Comparison of ENCODE assay signal across 9 cellular contexts in genomic region chr11:134360050-134360835, GRCh38. TPM values are rescaled to one million over a fixed set of nuclear protein-coding genes. Genes with fewer than 3 reads are reported as not detected.
DNase-seq lines count a peak whose midpoint lies in the region; ATAC-seq lines count a peak whose summit lies in the region.
"Had no signal": no experiment of that assay in that cellular context is flagged by ENCODE, and none has a peak within 500 bp of the region (broad histone marks: within the 10 kb centered on the region; RNA-seq: fewer than 3 reads in every experiment).

No MANE protein-coding gene starts in this region.

- no peak overlapping the region for H2BK15ac ChIP-seq in mesenchymal stem cell (ENCODE audit: low read depth, poor library complexity, severe bottlenecking)

- peak overlapping the region; percentile 34 for H3K4me3 Mint-ChIP-seq in activated CD8-positive, alpha-beta T cell treated with anti-CD3 and anti-CD28 coated beads, Interleukin-2, amount 10 ng/mL, durations not matched to agents 7 days and 5 days
- peak overlapping the region; percentile 65 to 73 for H3K4me3 Mint-ChIP-seq in effector memory CD8-positive, alpha-beta T cell

- WGBS in mesenchymal stem cell: 31% methylated on average over 22 of the region's 30 CpGs

- no peak overlapping the region for H2BK5ac ChIP-seq in mesenchymal stem cell (ENCODE audit: low read depth, low read length, poor library complexity, severe bottlenecking)

- no peak overlapping the region for H3K4me2 ChIP-seq in mesenchymal stem cell (ENCODE audit: low read length, poor library complexity, severe bottlenecking)

- H3K4me1 Mint-ChIP-seq in activated CD8-positive, alpha-beta T cell treated with anti-CD3 and anti-CD28 coated beads, Interleukin-2, amount 10 ng/mL, durations not matched to agents 7 days and 5 days (ENCODE audit: low read depth): peaks cover 14% of the 10 kb centered on the region
- peaks cover 13 to 16% of the 10 kb centered on the region in 2 donors for H3K4me1 Mint-ChIP-seq in effector memory CD8-positive, alpha-beta T cell (ENCODE audit: low read depth in 2 of 2)

- H2BK12ac ChIP-seq in mesenchymal stem cell (ENCODE audit: low read length in 2 of 2): no peak overlapping the region

- H3K79me1 ChIP-seq in mesenchymal stem cell (replicated peaks; ENCODE audit: low read length, poor library complexity, severe bottlenecking): no peaks in the 10 kb centered on the region

- no peaks in the 10 kb centered on the region for H3K36me3 Mint-ChIP-seq in activated CD8-positive, alpha-beta T cell treated with anti-CD3 and anti-CD28 coated beads, Interleukin-2, amount 10 ng/mL, durations not matched to agents 7 days and 5 days (ENCODE audit: low read depth)
- H3K36me3 Mint-ChIP-seq in effector memory CD8-positive, alpha-beta T cell (ENCODE audit: insufficient read depth): peaks cover 6% of the 10 kb centered on the region

- no peaks in the 10 kb centered on the region for H3K9me3 ChIP-seq in mesenchymal stem cell (ENCODE audit: control insufficient read depth, low read length)
- H3K9me3 ChIP-seq: neutrophil had no signal

- DNase-seq in NCI-H774 (lab: John Stamatoyannopoulos, UW): peak; percentile 9
- DNase-seq in activated CD8-positive, alpha-beta T cell treated with anti-CD3 and anti-CD28 coated beads, Interleukin-2, amount 10 ng/mL, durations not matched to agents 7 days and 5 days: peak; percentile 84
- peak; percentile 70 to 82 (median 77) for DNase-seq in effector memory CD8-positive, alpha-beta T cell
- DNase-seq in mesenchymal stem cell: peak; percentile 5
- DNase-seq in stimulated activated CD8-positive, alpha-beta memory T cell treated with anti-CD3 and anti-CD28 coated beads, Interleukin-15, amount 100 ng/mL, for 4 hours (ENCODE audit: low read depth in 2 of 2): peak; percentile 46 to 51

- no peak overlapping the region for H3K27ac Mint-ChIP-seq in activated CD8-positive, alpha-beta T cell treated with anti-CD3 and anti-CD28 coated beads, Interleukin-2, amount 10 ng/mL, durations not matched to agents 7 days and 5 days
- peak overlapping the region; percentile 82 for H3K27ac Mint-ChIP-seq in effector memory CD8-positive, alpha-beta T cell

- POLR2A ChIA-PET in activated CD8-positive, alpha-beta T cell treated with anti-CD3 and anti-CD28 coated beads, Interleukin-2, amount 10 ng/mL, durations not matched to agents 7 days and 5 days (lab: Charles Lee): no interaction called here

- no peak overlapping the region for H3K27ac ChIP-seq in mesenchymal stem cell (ENCODE audit: low read length, poor library complexity, severe bottlenecking)
- H3K27ac ChIP-seq: neutrophil had no signal

- no peak overlapping the region for H3K23ac ChIP-seq in mesenchymal stem cell (ENCODE audit: low read length in 2 of 2)

- H4K91ac ChIP-seq in mesenchymal stem cell (ENCODE audit: low read length): no peak overlapping the region

- no peak overlapping the region for H4K8ac ChIP-seq in mesenchymal stem cell (ENCODE audit: low read length)

- H3K27me3 ChIP-seq in mesenchymal stem cell (ENCODE audit: control insufficient read depth in 1 of 2, insufficient read depth in 1 of 2, low read length in 2 of 2): peaks cover 0 to 35% of the 10 kb centered on the region in 2 experiments

- H3K4me3 ChIP-seq in mesenchymal stem cell (ENCODE audit: insufficient read depth in 1 of 2, low read depth in 1 of 2, low read length in 2 of 2): no peak overlapping the region

- H2AFZ ChIP-seq in mesenchymal stem cell (ENCODE audit: low read depth, low read length): no peak overlapping the region

- CTCF ChIA-PET in activated CD8-positive, alpha-beta T cell treated with anti-CD3 and anti-CD28 coated beads, Interleukin-2, amount 10 ng/mL, durations not matched to agents 7 days and 5 days (lab: Charles Lee): interaction anchor here (0.7 to 0.9 kb wide), 2 partner anchors 11 to 14 kb away, joined by 3 read pairs; no protein-coding TSS in a partner anchor

- H2BK120ac ChIP-seq in mesenchymal stem cell (ENCODE audit: low read depth, low read length): no peak overlapping the region

- no peaks in the 10 kb centered on the region for H3K4me1 ChIP-seq in mesenchymal stem cell (ENCODE audit: control insufficient read depth, insufficient read depth, low read depth, low read length)

- no peak overlapping the region for H3K18ac ChIP-seq in mesenchymal stem cell (ENCODE audit: low read depth in 1 of 2, low read length in 2 of 2)

- peaks cover 4% of the 10 kb centered on the region for H3K27me3 Mint-ChIP-seq in activated CD8-positive, alpha-beta T cell treated with anti-CD3 and anti-CD28 coated beads, Interleukin-2, amount 10 ng/mL, durations not matched to agents 7 days and 5 days (ENCODE audit: low read depth)
- peaks cover 6 to 29% of the 10 kb centered on the region in 2 donors for H3K27me3 Mint-ChIP-seq in effector memory CD8-positive, alpha-beta T cell

- H2AK5ac ChIP-seq in mesenchymal stem cell (ENCODE audit: low read length, severe bottlenecking): no peak overlapping the region

- no peak overlapping the region for H3K9ac ChIP-seq in mesenchymal stem cell (ENCODE audit: low read length)

- no peak overlapping the region for H3K4ac ChIP-seq in mesenchymal stem cell (ENCODE audit: low read depth in 1 of 2, low read length in 2 of 2)

- ATAC-seq in GM18502 (IDR thresholded peaks at IDR 0.05; ENCODE audit: poor library complexity, unreplicated experiment): peak; percentile 95
- ATAC-seq in HG03045 (IDR thresholded peaks at IDR 0.05; ENCODE audit: unreplicated experiment): peak; percentile 82
- ATAC-seq in activated CD8-positive, alpha-beta T cell treated with anti-CD3 and anti-CD28 coated beads, Interleukin-2, amount 10 ng/mL, durations not matched to agents 7 days and 5 days: peak; percentile 97
- peak; percentile 95 for ATAC-seq in effector memory CD8-positive, alpha-beta T cell (replicated peaks)
- no peak for ATAC-seq in GM21360 (IDR thresholded peaks at IDR 0.05; ENCODE audit: unreplicated experiment)

- H3K36me3 ChIP-seq in mesenchymal stem cell (ENCODE audit: control insufficient read depth in 1 of 2, insufficient read depth in 2 of 2, low read depth in 1 of 2, low read length in 2 of 2): no peaks in the 10 kb centered on the region
- H3K36me3 ChIP-seq: neutrophil had no signal

- no peaks in the 10 kb centered on the region for H3K9me3 Mint-ChIP-seq in activated CD8-positive, alpha-beta T cell treated with anti-CD3 and anti-CD28 coated beads, Interleukin-2, amount 10 ng/mL, durations not matched to agents 7 days and 5 days (ENCODE audit: insufficient read depth)
- no peaks in the 10 kb centered on the region for H3K9me3 Mint-ChIP-seq in effector memory CD8-positive, alpha-beta T cell

- H3K14ac ChIP-seq in mesenchymal stem cell (ENCODE audit: low read length in 2 of 2): no peak overlapping the region

RNA-seq across cellular contexts. Expression of gene GLB1L2, which starts 28.5 kb away (rescaled TPM):
- total RNA-seq in activated CD8-positive, alpha-beta T cell treated with anti-CD3 and anti-CD28 coated beads, Interleukin-2, amount 10 ng/mL, durations not matched to agents 7 days and 5 days: 1 to 10 TPM; 1.2 to 1.9 TPM
- polyA plus RNA-seq in mesenchymal stem cell (2013, experiment 1 of 2): 0.03 TPM
- polyA plus RNA-seq in mesenchymal stem cell (2013, experiment 2 of 2): 0.01 TPM

RNA-seq across cellular contexts. Expression of gene B3GAT1, which starts 51.8 kb away (rescaled TPM):
- total RNA-seq in activated CD8-positive, alpha-beta T cell treated with anti-CD3 and anti-CD28 coated beads, Interleukin-2, amount 10 ng/mL, durations not matched to agents 7 days and 5 days: under 1 TPM; 0.13 to 0.31 TPM
- not detected for polyA plus RNA-seq in mesenchymal stem cell (2013, experiment 1 of 2)
- not detected for polyA plus RNA-seq in mesenchymal stem cell (2013, experiment 2 of 2)

Comparison
In these comparisons a context has a peak if more than half of its experiments do, and no peak if none do; other contexts are left out.
1. DNase-seq: peak in every context shown above with its lines; median percentile 84 in activated CD8-positive, alpha-beta T cell treated with anti-CD3 and anti-CD28 coated beads, Interleukin-2, amount 10 ng/mL, durations not matched to agents 7 days and 5 days; 77 in effector memory CD8-positive, alpha-beta T cell; 48 in stimulated activated CD8-positive, alpha-beta memory T cell treated with anti-CD3 and anti-CD28 coated beads, Interleukin-15, amount 100 ng/mL, for 4 hours; 9 in NCI-H774; 5 in mesenchymal stem cell.